In the genomic region with DNA sequence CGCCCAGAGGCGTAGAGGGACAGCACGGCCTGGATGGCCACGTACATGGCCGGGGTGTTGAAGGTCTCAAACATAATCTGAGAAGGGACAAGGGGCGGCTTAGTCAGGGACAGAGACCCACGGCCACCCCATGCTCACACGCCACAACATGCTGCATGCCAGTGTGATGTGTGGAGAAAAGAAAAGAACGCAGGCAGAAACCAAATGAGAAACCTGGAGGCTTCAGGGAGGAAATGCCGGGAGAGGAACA, we compare ENCODE assay signal across 8 cellular contexts. TPM values are rescaled to one million over a fixed set of nuclear protein-coding genes. Genes with fewer than 3 reads are reported as not detected.
DNase-seq lines count a peak whose midpoint lies in the region; ATAC-seq and TF ChIP-seq lines count a peak whose summit lies in the region.

No MANE protein-coding gene starts in this region.

- no peaks in the 10 kb centered on the region for H3K27me3 Mint-ChIP-seq in activated CD4-positive, alpha-beta T cell treated with anti-CD3 and anti-CD28 coated beads for 36 hours
- no peaks in the 10 kb centered on the region for H3K27me3 Mint-ChIP-seq in activated naive CD8-positive, alpha-beta T cell treated with anti-CD3 and anti-CD28 coated beads, Interleukin-2, amount 10 ng/mL, durations not matched to agents 7 days and 5 days

- no peaks in the 10 kb centered on the region for H3K27me3 ChIP-seq in kidney epithelial cell (ENCODE audit: control insufficient read depth, insufficient read depth, low read length)

- DNase-seq in activated CD4-positive, alpha-beta T cell treated with anti-CD3 and anti-CD28 coated beads for 36 hours = no peak
- no peak for DNase-seq in activated CD4-positive, alpha-beta T cell treated with anti-CD3 and anti-CD28 coated beads for 1 hour
- no peak for DNase-seq in activated naive CD8-positive, alpha-beta T cell treated with anti-CD3 and anti-CD28 coated beads, Interleukin-2, amount 10 ng/mL, durations not matched to agents 7 days and 5 days
- DNase-seq in kidney epithelial cell (ENCODE audit: low read depth) (no peak), NCI-H187 treated with DMSO at 0.1 percent for 48 hours (lab: John Stamatoyannopoulos, UW) (no peak)

- H3K4me3 ChIP-seq in kidney epithelial cell (ENCODE audit: low read depth, low read length) = peak overlapping the region; percentile 61

- peak overlapping the region; percentile 86 for H3K27ac Mint-ChIP-seq in activated CD4-positive, alpha-beta T cell treated with anti-CD3 and anti-CD28 coated beads for 36 hours
- peak overlapping the region; percentile 89 for H3K27ac Mint-ChIP-seq in activated naive CD8-positive, alpha-beta T cell treated with anti-CD3 and anti-CD28 coated beads, Interleukin-2, amount 10 ng/mL, durations not matched to agents 7 days and 5 days

- H3K27ac ChIP-seq in temporal lobe (ENCODE audit: low read depth, low read length) = peak overlapping the region; percentile 61

- H3K9me3 Mint-ChIP-seq in activated CD4-positive, alpha-beta T cell treated with anti-CD3 and anti-CD28 coated beads for 36 hours (ENCODE audit: low read depth) = no peaks in the 10 kb centered on the region
- H3K9me3 Mint-ChIP-seq in activated naive CD8-positive, alpha-beta T cell treated with anti-CD3 and anti-CD28 coated beads, Interleukin-2, amount 10 ng/mL, durations not matched to agents 7 days and 5 days = no peaks in the 10 kb centered on the region

- intact Hi-C loops in activated CD4-positive, alpha-beta T cell treated with anti-CD3 and anti-CD28 coated beads for 36 hours (cut with DNase I, micrococcal nuclease) = loop anchor here in 1 of 2 experiments (5.0 to 10.0 kb wide), 2 partner anchors 171 to 783 kb away; partner anchors contain the start of genes ARL16 and HGS

- CTCF ChIA-PET in activated CD4-positive, alpha-beta T cell treated with anti-CD3 and anti-CD28 coated beads for 36 hours (lab: Charles Lee) = interaction anchor here (0.7 to 1.4 kb wide), 2 partner anchors 23 to 26 kb away, joined by 4 to 5 read pairs; no protein-coding TSS in a partner anchor

- no peak for TF ChIP-seq CTCF in kidney epithelial cell (IDR thresholded peaks at IDR 0.05; ENCODE audit: insufficient read depth, low read length, poor library complexity, severe bottlenecking)

- peak overlapping the region; percentile 97 for H3K4me3 Mint-ChIP-seq in activated CD4-positive, alpha-beta T cell treated with anti-CD3 and anti-CD28 coated beads for 36 hours
- H3K4me3 Mint-ChIP-seq in activated naive CD8-positive, alpha-beta T cell treated with anti-CD3 and anti-CD28 coated beads, Interleukin-2, amount 10 ng/mL, durations not matched to agents 7 days and 5 days = peak overlapping the region; percentile 93

- POLR2A ChIA-PET in activated CD4-positive, alpha-beta T cell treated with anti-CD3 and anti-CD28 coated beads for 36 hours (lab: Charles Lee) = no interaction called here
- POLR2A ChIA-PET in activated naive CD8-positive, alpha-beta T cell treated with anti-CD3 and anti-CD28 coated beads, Interleukin-2, amount 10 ng/mL, durations not matched to agents 7 days and 5 days (lab: Charles Lee) = interaction anchor here (0.9 to 6.9 kb wide), 7 partner anchors 8 to 494 kb away, joined by 3 to 50 read pairs (median 3); partner anchors contain the start of genes ARHGDIA, FAAP100 and MRPL12

- peaks cover 19% of the 10 kb centered on the region for H3K4me1 Mint-ChIP-seq in activated CD4-positive, alpha-beta T cell treated with anti-CD3 and anti-CD28 coated beads for 36 hours
- peaks cover 30% of the 10 kb centered on the region for H3K4me1 Mint-ChIP-seq in activated naive CD8-positive, alpha-beta T cell treated with anti-CD3 and anti-CD28 coated beads, Interleukin-2, amount 10 ng/mL, durations not matched to agents 7 days and 5 days

- ATAC-seq in activated CD4-positive, alpha-beta T cell treated with anti-CD3 and anti-CD28 coated beads for 36 hours = no peak
- no peak for ATAC-seq in activated naive CD8-positive, alpha-beta T cell treated with anti-CD3 and anti-CD28 coated beads, Interleukin-2, amount 10 ng/mL, durations not matched to agents 7 days and 5 days (ENCODE audit: low read depth)
- ATAC-seq in HG02852 (IDR thresholded peaks at IDR 0.05; ENCODE audit: unreplicated experiment) = no peak
- ATAC-seq in GM19023 (IDR thresholded peaks at IDR 0.05; ENCODE audit: unreplicated experiment) = no peak

- H3K36me3 ChIP-seq in kidney epithelial cell (ENCODE audit: control insufficient read depth, insufficient read depth, low read length) = peaks cover 14% of the 10 kb centered on the region

- H3K36me3 Mint-ChIP-seq in activated CD4-positive, alpha-beta T cell treated with anti-CD3 and anti-CD28 coated beads for 36 hours (ENCODE audit: low read depth) = peaks cover 46% of the 10 kb centered on the region
- H3K36me3 Mint-ChIP-seq in activated naive CD8-positive, alpha-beta T cell treated with anti-CD3 and anti-CD28 coated beads, Interleukin-2, amount 10 ng/mL, durations not matched to agents 7 days and 5 days = peaks cover 44% of the 10 kb centered on the region

RNA-seq across cellular contexts. Expression of gene ACTG1, which starts 1.1 kb away (rescaled TPM):
- total RNA-seq in activated CD4-positive, alpha-beta T cell treated with anti-CD3 and anti-CD28 coated beads for 36 hours = 1,000 to 10,000 TPM; 4,119 to 5,987 TPM
- 1,000 to 10,000 TPM; 2,936 to 3,174 TPM for total RNA-seq in activated naive CD8-positive, alpha-beta T cell treated with anti-CD3 and anti-CD28 coated beads, Interleukin-2, amount 10 ng/mL, durations not matched to agents 7 days and 5 days
- total RNA-seq in kidney epithelial cell = 8,883 and 9,424 TPM in 2 replicates
- total RNA-seq in temporal lobe = 2,532 TPM

RNA-seq across cellular contexts. Expression of gene FSCN2, which starts 16.7 kb away (rescaled TPM):
- under 1 TPM; 0.23 to 0.58 TPM for total RNA-seq in activated CD4-positive, alpha-beta T cell treated with anti-CD3 and anti-CD28 coated beads for 36 hours
- 1 to 10 TPM in 1 of 2 experiments, under 1 TPM in 1; 0.94 to 1.7 TPM for total RNA-seq in activated naive CD8-positive, alpha-beta T cell treated with anti-CD3 and anti-CD28 coated beads, Interleukin-2, amount 10 ng/mL, durations not matched to agents 7 days and 5 days
- total RNA-seq in kidney epithelial cell (0.29 and 0.41 TPM in 2 replicates), temporal lobe (3.4 TPM)

RNA-seq across cellular contexts. Expression of gene FAAP100, which starts 40.7 kb away (rescaled TPM):
- 10 to 100 TPM; 30.4 to 39.3 TPM for total RNA-seq in activated CD4-positive, alpha-beta T cell treated with anti-CD3 and anti-CD28 coated beads for 36 hours
- 10 to 100 TPM; 40.7 to 43.1 TPM for total RNA-seq in activated naive CD8-positive, alpha-beta T cell treated with anti-CD3 and anti-CD28 coated beads, Interleukin-2, amount 10 ng/mL, durations not matched to agents 7 days and 5 days
- total RNA-seq in kidney epithelial cell = 41.4 and 49.1 TPM in 2 replicates
- 25.1 TPM for total RNA-seq in temporal lobe
